8 cellular contexts compared by ENCODE assay signal in the genomic region with DNA sequence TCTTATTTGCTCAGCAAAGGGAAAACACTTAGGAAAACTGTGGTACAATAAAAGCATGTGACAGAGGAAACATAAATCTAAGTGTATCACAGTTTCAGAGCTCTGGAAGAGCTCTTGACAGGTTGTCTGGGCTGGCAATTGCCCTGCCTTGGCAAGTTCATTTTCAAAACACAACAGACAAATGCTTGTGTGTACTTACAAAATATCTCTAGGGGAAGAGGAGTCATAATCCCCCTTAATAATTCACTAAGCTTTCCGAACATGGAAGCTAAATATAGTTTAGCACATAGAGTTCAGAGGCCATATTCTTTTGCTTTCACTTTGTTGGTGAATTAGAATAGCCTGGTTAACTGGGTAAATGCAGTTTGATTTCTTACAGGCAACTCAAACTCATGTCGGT.
DNase-seq lines count a peak whose midpoint lies in the region; ATAC-seq and TF ChIP-seq lines count a peak whose summit lies in the region.

No MANE protein-coding gene starts in this region.

- H3K36me3 Mint-ChIP-seq in Calu3 (ENCODE audit: insufficient read depth, unreplicated experiment): peaks cover 6% of the 10 kb centered on the region
- H3K36me3 Mint-ChIP-seq in activated T-helper 2 cell treated with anti-CD3 and anti-CD28 coated beads, Interferon-gamma antibody, Interleukin-2, Interleukin-4, amounts not matched to agents 10 μg/mL and 5 μg/mL and 100 μg/mL, durations not matched to agents 14 hours and 24 hours and 36 hours (ENCODE audit: low read depth): no peaks in the 10 kb centered on the region

- H3K4me1 Mint-ChIP-seq in Calu3 (ENCODE audit: low read depth, unreplicated experiment): peaks cover 39% of the 10 kb centered on the region
- H3K4me1 Mint-ChIP-seq in activated T-helper 2 cell treated with anti-CD3 and anti-CD28 coated beads, Interferon-gamma antibody, Interleukin-2, Interleukin-4, amounts not matched to agents 10 μg/mL and 5 μg/mL and 100 μg/mL, durations not matched to agents 14 hours and 24 hours and 36 hours (ENCODE audit: low read depth): peaks cover 11% of the 10 kb centered on the region

- peak overlapping the region in 1 of 2 donors; percentile 39 for H3K9ac ChIP-seq in mucosa of rectum (ENCODE audit: low read depth in 1 of 2, low read length in 2 of 2)

- no peaks in the 10 kb centered on the region for H3K36me3 ChIP-seq in mucosa of rectum (ENCODE audit: control insufficient read depth in 2 of 2, insufficient read depth in 2 of 2, low read length in 2 of 2)

- no peak overlapping the region for H3K27ac ChIP-seq in mucosa of rectum (ENCODE audit: low read depth in 2 of 2, low read length in 2 of 2)

- CTCF ChIA-PET in Calu3 (lab: Charles Lee): no interaction called here

- peaks cover 2% of the 10 kb centered on the region for H3K9me3 Mint-ChIP-seq in Calu3 (ENCODE audit: low read depth, unreplicated experiment)
- no peaks in the 10 kb centered on the region for H3K9me3 Mint-ChIP-seq in activated T-helper 2 cell treated with anti-CD3 and anti-CD28 coated beads, Interferon-gamma antibody, Interleukin-2, Interleukin-4, amounts not matched to agents 10 μg/mL and 5 μg/mL and 100 μg/mL, durations not matched to agents 14 hours and 24 hours and 36 hours

- peak; percentile 84 for ATAC-seq in HG02588 (IDR thresholded peaks at IDR 0.05; ENCODE audit: unreplicated experiment)

- TF ChIP-seq CTCF in Calu3 (IDR thresholded peaks at IDR 0.05; ENCODE audit: unreplicated experiment): no peak

- DNase-seq in Calu3: no peak
- no peak for DNase-seq in activated T-helper 2 cell treated with anti-CD3 and anti-CD28 coated beads, Interferon-gamma antibody, Interleukin-2, Interleukin-4, amounts not matched to agents 10 μg/mL and 5 μg/mL and 100 μg/mL, durations not matched to agents 14 hours and 24 hours and 36 hours (ENCODE audit: low spot score)
- DNase-seq in effector CD8-positive, alpha-beta T cell (lab: John Stamatoyannopoulos, UW): no peak
- no peak for DNase-seq in HCEC 1CT
- DNase-seq in superior temporal gyrus (ENCODE audit: extremely low spot score): no peak
- no peak for DNase-seq in UCSD-AML1 (lab: John Stamatoyannopoulos, UW; ENCODE audit: unreplicated experiment)

- peak overlapping the region; percentile 13 for H3K4me3 Mint-ChIP-seq in Calu3 (ENCODE audit: low read depth, unreplicated experiment)
- peak overlapping the region; percentile 58 for H3K4me3 Mint-ChIP-seq in activated T-helper 2 cell treated with anti-CD3 and anti-CD28 coated beads, Interferon-gamma antibody, Interleukin-2, Interleukin-4, amounts not matched to agents 10 μg/mL and 5 μg/mL and 100 μg/mL, durations not matched to agents 14 hours and 24 hours and 36 hours (ENCODE audit: low read depth)

- intact Hi-C loops in Calu3 (cut with micrococcal nuclease; ENCODE audit: unreplicated experiment): no loop called here
- intact Hi-C loops in activated T-helper 2 cell treated with anti-CD3 and anti-CD28 coated beads, Interferon-gamma antibody, Interleukin-2, Interleukin-4, amounts not matched to agents 10 μg/mL and 5 μg/mL and 100 μg/mL, durations not matched to agents 14 hours and 24 hours and 36 hours (cut with micrococcal nuclease): no loop called here

- H3K4me3 ChIP-seq in mucosa of rectum (ENCODE audit: low read length in 2 of 2): peak overlapping the region; percentile 40 to 62

- no TSS peak for BruUV-seq in Calu3 (replicated peaks; lab: Mats Ljungman, UMichigan)

- no peaks in the 10 kb centered on the region for H3K27me3 Mint-ChIP-seq in Calu3 (ENCODE audit: unreplicated experiment)
- no peaks in the 10 kb centered on the region for H3K27me3 Mint-ChIP-seq in activated T-helper 2 cell treated with anti-CD3 and anti-CD28 coated beads, Interferon-gamma antibody, Interleukin-2, Interleukin-4, amounts not matched to agents 10 μg/mL and 5 μg/mL and 100 μg/mL, durations not matched to agents 14 hours and 24 hours and 36 hours (ENCODE audit: low read depth)

- no peaks in the 10 kb centered on the region for H3K27me3 ChIP-seq in mucosa of rectum (ENCODE audit: control insufficient read depth in 2 of 2, insufficient read depth in 2 of 2, low read length in 2 of 2)

- no peaks in the 10 kb centered on the region for H3K9me3 ChIP-seq in mucosa of rectum (ENCODE audit: control insufficient read depth in 2 of 2, low read length in 2 of 2)

- H3K27ac Mint-ChIP-seq in Calu3 (ENCODE audit: unreplicated experiment): no peak overlapping the region
- H3K27ac Mint-ChIP-seq in activated T-helper 2 cell treated with anti-CD3 and anti-CD28 coated beads, Interferon-gamma antibody, Interleukin-2, Interleukin-4, amounts not matched to agents 10 μg/mL and 5 μg/mL and 100 μg/mL, durations not matched to agents 14 hours and 24 hours and 36 hours: no peak overlapping the region

- H3K4me1 ChIP-seq in mucosa of rectum (ENCODE audit: control insufficient read depth in 2 of 2, insufficient read depth in 2 of 2, low read length in 2 of 2): peaks cover 0 to 4% of the 10 kb centered on the region in 2 donors
